Comparison of ENCODE assay signal across 8 cellular contexts in genomic region chr11:44538375-44539054, GRCh38. TPM values are rescaled to one million over a fixed set of nuclear protein-coding genes. Genes with fewer than 3 reads are reported as not detected.
DNase-seq lines count a peak whose midpoint lies in the region; ATAC-seq and TF ChIP-seq lines count a peak whose summit lies in the region.

No MANE protein-coding gene starts in this region.

- DNase-seq in Caki2 (ENCODE audit: low read depth) = peak; percentile 43
- peak; percentile 63 for DNase-seq in MM.1S
- peak; percentile 57 for DNase-seq in SIG-M5 treated with dmso at 0.1 percent for 504 hours (lab: John Stamatoyannopoulos, UW; ENCODE audit: unreplicated experiment)
- peak; percentile 59 for DNase-seq in activated effector memory CD4-positive, alpha-beta T cell treated with Interleukin-2 at 50 U/mL for 16 hours
- DNase-seq in globus pallidus (ENCODE audit: low spot score) = peak; percentile 69
- peak; percentile 86 for DNase-seq in type B pancreatic cell (ENCODE audit: extremely low spot score, unreplicated experiment)

- peaks cover 14% of the 10 kb centered on the region for H3K27me3 Mint-ChIP-seq in type B pancreatic cell

- no peak overlapping the region for H3K27ac Mint-ChIP-seq in type B pancreatic cell

- H3K4me3 Mint-ChIP-seq in type B pancreatic cell = no peak overlapping the region

- no peaks in the 10 kb centered on the region for H3K4me1 ChIP-seq in MM.1S (ENCODE audit: low read length)
- no peaks in the 10 kb centered on the region for H3K4me1 ChIP-seq in parathyroid adenoma

- no peaks in the 10 kb centered on the region for H4K20me1 ChIP-seq in MM.1S (ENCODE audit: insufficient read depth, low read length)

- H3K4me2 ChIP-seq in MM.1S (ENCODE audit: low read depth, low read length) (peak overlapping the region; percentile 42; the same call in 1 of the 2 replicates), parathyroid adenoma (ENCODE audit: low read length) (no peak overlapping the region)

- H3K27ac ChIP-seq in MM.1S (ENCODE audit: low read length) = no peak overlapping the region
- no peak overlapping the region for H3K27ac ChIP-seq in parathyroid adenoma

- TF ChIP-seq CTCF in MM.1S (IDR thresholded peaks at IDR 0.05; ENCODE audit: low read length) (peak; percentile 93), parathyroid adenoma (IDR thresholded peaks at IDR 0.05) (peak; percentile 81), type B pancreatic cell (conservative IDR thresholded peaks at IDR 0.05) (peak; percentile 99)

- H3K9me3 Mint-ChIP-seq in type B pancreatic cell = no peaks in the 10 kb centered on the region

- H2AFZ ChIP-seq in MM.1S (ENCODE audit: low read length) = peak overlapping the region; percentile 57
- H2AFZ ChIP-seq in parathyroid adenoma = peak overlapping the region; percentile 61

- H3K9me2 ChIP-seq in MM.1S (replicated peaks; ENCODE audit: insufficient read depth, low read length) = no peaks in the 10 kb centered on the region

- no peaks in the 10 kb centered on the region for H3K36me3 ChIP-seq in MM.1S (replicated peaks; ENCODE audit: insufficient read depth, low read length)
- no peaks in the 10 kb centered on the region for H3K36me3 ChIP-seq in parathyroid adenoma (ENCODE audit: control insufficient read depth, insufficient read depth, low read length)

- ATAC-seq in GM21717 (IDR thresholded peaks at IDR 0.05; ENCODE audit: unreplicated experiment) = peak; percentile 70

- H3K36me3 Mint-ChIP-seq in type B pancreatic cell = no peaks in the 10 kb centered on the region

- H3K79me2 ChIP-seq in MM.1S (ENCODE audit: low read length) (no peaks in the 10 kb centered on the region), parathyroid adenoma (no peaks in the 10 kb centered on the region)

- H3K27me3 ChIP-seq in MM.1S (replicated peaks; ENCODE audit: insufficient read depth, low read length) (no peaks in the 10 kb centered on the region), parathyroid adenoma (ENCODE audit: control insufficient read depth, insufficient read depth, low read length) (no peaks in the 10 kb centered on the region)

- H3K4me1 Mint-ChIP-seq in type B pancreatic cell (ENCODE audit: unreplicated experiment) = peaks cover 17% of the 10 kb centered on the region

- H3K4me3 ChIP-seq in MM.1S (ENCODE audit: low read length) (no peak overlapping the region), parathyroid adenoma (ENCODE audit: low read depth, low read length) (no peak overlapping the region)

- H3K9ac ChIP-seq in MM.1S (ENCODE audit: low read length) (no peak overlapping the region; the same call in 1 of the 2 replicates), parathyroid adenoma (no peak overlapping the region)

- no peaks in the 10 kb centered on the region for H3K9me3 ChIP-seq in MM.1S (replicated peaks; ENCODE audit: insufficient read depth, low read length)
- no peaks in the 10 kb centered on the region for H3K9me3 ChIP-seq in parathyroid adenoma (ENCODE audit: control insufficient read depth, low read length)

- no peaks in the 10 kb centered on the region for H3F3A ChIP-seq in MM.1S (ENCODE audit: insufficient read depth, low read length)

- in situ Hi-C loops in Caki2 (cut with HindIII; ENCODE audit: low pct_unique_long_range_greater_than_20kb, low sequenced_read_pairs) = no loop called here

RNA-seq across cellular contexts. Expression of gene CD82, which starts 26.9 kb away (rescaled TPM):
- 17.5 and 35.8 TPM in 2 replicates for total RNA-seq in Caki2 (2014; rRNA removed; shearing (Covaris generic); ENCODE audit: low replicate concordance)
- total RNA-seq in type B pancreatic cell (ENCODE audit: low replicate concordance) = 80.3 and 82.1 TPM in 2 replicates
